ENCODE assay signal across 28 cellular contexts in genomic region chr6:27286141-27286540, GRCh38. TPM values are rescaled to one million over a fixed set of nuclear protein-coding genes. Genes with fewer than 3 reads are reported as not detected.
"Had no signal": no experiment of that assay in that cellular context is flagged by ENCODE, and none has a peak within 500 bp of the region (broad histone marks: within the 10 kb centered on the region; RNA-seq: fewer than 3 reads in every experiment).

No MANE protein-coding gene starts in this region.

- H3K27ac Mint-ChIP-seq: nephron progenitor cell; stimulated activated naive B cell treated with anti-CD40 and anti-IgM and Interleukin-4, amounts not matched to agents 10 μg/mL and 1 μg/mL and 100 μg/mL, for 72 hours; stimulated activated naive CD8-positive, alpha-beta T cell treated with anti-CD3 and anti-CD28 coated beads, Interleukin-15, amount 100 ng/mL, for 72 hours had no signal

- H3K4me3 Mint-ChIP-seq: nephron progenitor cell; stimulated activated naive B cell treated with anti-CD40 and anti-IgM and Interleukin-4, amounts not matched to agents 10 μg/mL and 1 μg/mL and 100 μg/mL, for 72 hours; stimulated activated naive CD8-positive, alpha-beta T cell treated with anti-CD3 and anti-CD28 coated beads, Interleukin-15, amount 100 ng/mL, for 72 hours had no signal

- H3K27ac ChIP-seq: dorsolateral prefrontal cortex, hepatocyte, neutrophil, sigmoid colon, skin epidermis, testis, tibial nerve, upper lobe of right lung, vagina had no signal

- FAIRE-seq: kidney had no signal

- H3K4me1 ChIP-seq: sigmoid colon, testis, upper lobe of right lung had no signal

- H3K9me3 ChIP-seq: neutrophil, testis, upper lobe of right lung, vagina had no signal

- H3K36me3 ChIP-seq: neutrophil, sigmoid colon, tibial nerve, upper lobe of right lung, vagina had no signal

- H3K4me2 ChIP-seq: hepatocyte had no signal

- H3K79me2 ChIP-seq: hepatocyte had no signal

- H3K4me3 ChIP-seq: dorsolateral prefrontal cortex, hepatocyte, lung, sigmoid colon, skin epidermis, testis, tibial nerve, upper lobe of right lung, vagina had no signal

- H2AFZ ChIP-seq: hepatocyte had no signal

- DNase-seq: dorsolateral prefrontal cortex; effector CD8-positive, alpha-beta T cell; foreskin melanocyte; head of caudate nucleus; kidney; left colon; left ventricle myocardium superior; mesendoderm; naive thymus-derived CD4-positive, alpha-beta T cell; nephron progenitor cell; posterior cingulate gyrus; sigmoid colon; stimulated activated CD4-positive, alpha-beta T cell treated with anti-CD3 and anti-CD28 coated beads, Interleukin-2, amount 100 ng/mL, for 24 hours; stimulated activated CD4-positive, alpha-beta T cell treated with anti-CD3 and anti-CD28 coated beads, Interleukin-4, amount 100 ng/mL, for 4 hours; stimulated activated naive B cell treated with anti-CD40 and anti-IgM and Interleukin-4, amounts not matched to agents 10 μg/mL and 1 μg/mL and 100 μg/mL, for 72 hours; stimulated activated naive CD8-positive, alpha-beta T cell treated with anti-CD3 and anti-CD28 coated beads, Interleukin-15, amount 100 ng/mL, for 72 hours; testis; upper lobe of right lung had no signal

- H3K27me3 ChIP-seq: testis had no signal

RNA-seq across cellular contexts. Expression of gene POM121L2, which starts 25.9 kb away (rescaled TPM):
- total RNA-seq: hepatocyte; kidney; left ventricle myocardium superior; lung; naive thymus-derived CD4-positive, alpha-beta T cell; osteocyte; pulmonary artery endothelial cell; sigmoid colon; subcutaneous adipose tissue; tibial nerve; upper lobe of right lung; vagina had no signal
- polyA plus RNA-seq: esophagus; hepatocyte; lung; naive thymus-derived CD4-positive, alpha-beta T cell; sigmoid colon had no signal

RNA-seq across cellular contexts. Expression of gene PRSS16, which starts 38.6 kb away (rescaled TPM):
- total RNA-seq: left ventricle myocardium superior, osteocyte, pulmonary artery endothelial cell, sigmoid colon, tibial nerve had no signal
